8 cellular contexts compared by ENCODE assay signal in genomic region chr5:111512406-111513174, GRCh38. TPM values are rescaled to one million over a fixed set of nuclear protein-coding genes. Genes with fewer than 3 reads are reported as not detected.
DNase-seq lines count a peak whose midpoint lies in the region; TF ChIP-seq lines count a peak whose summit lies in the region.

Gene STARD4 (minus strand): TSS chr5:111512535. CDS start chr5:111507433, 5,102 bp downstream.

- H3K9me3 Mint-ChIP-seq in nephron = no peaks in the 10 kb centered on the region
- no peaks in the 10 kb centered on the region for H3K9me3 Mint-ChIP-seq in stimulated activated naive CD8-positive, alpha-beta T cell treated with anti-CD3 and anti-CD28 coated beads, Interleukin-15, Interleukin-2, amounts not matched to agents 100 ng/mL and 50 ng/mL, for 24 hours

- H3K4me3 ChIP-seq in H7 (ENCODE audit: insufficient read depth, low read depth, low read length) (peak within 1 kb of the TSS; percentile 85), fibroblast of the aortic adventitia (ENCODE audit: low read depth, low read length) (peak within 1 kb of the TSS; percentile 95)

- no peaks in the 10 kb centered on the region for H3K36me3 ChIP-seq in H7 (replicated peaks; ENCODE audit: control insufficient read depth, insufficient read depth, low read length)

- peak within 1 kb of the TSS; percentile 96 to 99 (median 97) for H3K27ac Mint-ChIP-seq in nephron
- peak within 1 kb of the TSS; percentile 99 for H3K27ac Mint-ChIP-seq in stimulated activated naive CD8-positive, alpha-beta T cell treated with anti-CD3 and anti-CD28 coated beads, Interleukin-15, Interleukin-2, amounts not matched to agents 100 ng/mL and 50 ng/mL, for 24 hours

- no peak for TF ChIP-seq CTCF in fibroblast of the aortic adventitia (IDR thresholded peaks at IDR 0.05; ENCODE audit: insufficient read depth, low read length)
- no peak for TF ChIP-seq CTCF in nephron (IDR thresholded peaks at IDR 0.05; ENCODE audit: unreplicated experiment in 3 of 3)

- peaks cover 48% of the 10 kb centered on the region for H3K4me1 Mint-ChIP-seq in nephron
- peaks cover 53% of the 10 kb centered on the region for H3K4me1 Mint-ChIP-seq in stimulated activated naive CD8-positive, alpha-beta T cell treated with anti-CD3 and anti-CD28 coated beads, Interleukin-15, Interleukin-2, amounts not matched to agents 100 ng/mL and 50 ng/mL, for 24 hours (ENCODE audit: low read depth)

- H3K27me3 ChIP-seq in H7 (ENCODE audit: control insufficient read depth, insufficient read depth, low read length) = no peaks in the 10 kb centered on the region

- peak within 1 kb of the TSS; percentile 95 to 99 (median 98) for H3K4me3 Mint-ChIP-seq in nephron
- H3K4me3 Mint-ChIP-seq in stimulated activated naive CD8-positive, alpha-beta T cell treated with anti-CD3 and anti-CD28 coated beads, Interleukin-15, Interleukin-2, amounts not matched to agents 100 ng/mL and 50 ng/mL, for 24 hours = peak within 1 kb of the TSS; percentile 89

- peak; percentile 97 for DNase-seq in EL
- DNase-seq in H7 = peak; percentile 95
- DNase-seq in M059J (ENCODE audit: low read depth) = peak; percentile 96
- DNase-seq in SHP77 treated with DMSO at 0.1 percent for 48 hours (lab: John Stamatoyannopoulos, UW) = peak; percentile 88
- peak; percentile 97 for DNase-seq in activated effector memory CD4-positive, alpha-beta T cell treated with anti-CD3 and anti-CD28 coated beads, Interleukin-2, amount 50 U/mL, for 16 hours
- DNase-seq in fibroblast of the aortic adventitia (ENCODE audit: low read depth) = peak; percentile 96

- no peaks in the 10 kb centered on the region for H3K36me3 Mint-ChIP-seq in nephron (ENCODE audit: low read depth)
- peaks cover 14% of the 10 kb centered on the region for H3K36me3 Mint-ChIP-seq in stimulated activated naive CD8-positive, alpha-beta T cell treated with anti-CD3 and anti-CD28 coated beads, Interleukin-15, Interleukin-2, amounts not matched to agents 100 ng/mL and 50 ng/mL, for 24 hours (ENCODE audit: low read depth)

- no peaks in the 10 kb centered on the region for H3K27me3 Mint-ChIP-seq in nephron (ENCODE audit: low read depth)
- no peaks in the 10 kb centered on the region for H3K27me3 Mint-ChIP-seq in stimulated activated naive CD8-positive, alpha-beta T cell treated with anti-CD3 and anti-CD28 coated beads, Interleukin-15, Interleukin-2, amounts not matched to agents 100 ng/mL and 50 ng/mL, for 24 hours

RNA-seq across cellular contexts. Expression of gene STARD4, which starts in this region (rescaled TPM):
- 41.0 and 70.7 TPM in 2 replicates for total RNA-seq in H7 (2014; rRNA removed; shearing (Covaris generic))
- total RNA-seq in M059J (2014; rRNA removed; shearing (Covaris generic)) = 38.5 and 56.4 TPM in 2 replicates
- 36.1 and 88.1 TPM in 2 replicates for total RNA-seq in fibroblast of the aortic adventitia (ENCODE audit: low replicate concordance)

Comparison
In these comparisons a context has a peak if more than half of its experiments do, and no peak if none do; other contexts are left out.
1. Peak in every context shown above with its lines: DNase-seq and H3K4me3 ChIP-seq.